ENCODE assay signal across 9 cellular contexts in genomic region chr9:89661391-89661949, GRCh38. TPM values are rescaled to one million over a fixed set of nuclear protein-coding genes. Genes with fewer than 3 reads are reported as not detected.
DNase-seq lines count a peak whose midpoint lies in the region; ATAC-seq, FAIRE-seq and TF ChIP-seq lines count a peak whose summit lies in the region.
"Had no signal": no experiment of that assay in that cellular context is flagged by ENCODE, and none has a peak within 500 bp of the region (broad histone marks: within the 10 kb centered on the region; RNA-seq: fewer than 3 reads in every experiment).

No MANE protein-coding gene starts in this region.

- H3K56ac ChIP-seq in H1 (replicated peaks; ENCODE audit: insufficient read length, low read depth, low read length), result no peak overlapping the region

- H3K14ac ChIP-seq in H1 (ENCODE audit: insufficient read length), result no peak overlapping the region

- peak overlapping the region; percentile 5; the same call in 1 of the 2 replicates for H2BK5ac ChIP-seq in H1 (ENCODE audit: low read depth, low read length)

- no peak overlapping the region for H3K4ac ChIP-seq in H1 (replicated peaks; ENCODE audit: insufficient read length, low read depth, low read length)

- DNase-seq in NCI-H2196 (lab: John Stamatoyannopoulos, UW; ENCODE audit: unreplicated experiment), result peak; percentile 25
- DNase-seq in NCI-H2196 treated with DMSO at 0.1 percent for 48 hours (lab: John Stamatoyannopoulos, UW; ENCODE audit: unreplicated experiment), result no peak
- no peak for DNase-seq in H1 (ENCODE audit: low read depth in 1 of 2, low spot score in 2 of 2)
- DNase-seq in midbrain (lab: John Stamatoyannopoulos, UW), result peak; percentile 31
- DNase-seq in thoracic aorta (ENCODE audit: low spot score), result no peak
- no peak for DNase-seq in H54 (ENCODE audit: insufficient read length, low spot score)

- H3K79me1 ChIP-seq in H1 (ENCODE audit: low read depth, low read length), result no peaks in the 10 kb centered on the region

- TF ChIP-seq POLR2A in H1 (IDR thresholded peaks at IDR 0.05; ENCODE audit: control extremely low read depth in 1 of 2, low read depth in 2 of 2, low read length in 2 of 2) (no peak), H54 (IDR thresholded peaks at IDR 0.05; ENCODE audit: low read depth, low read length) (no peak)

- POLR2A ChIA-PET in H1 (lab: Charles Lee; ENCODE audit: partially characterized antibody), result interaction anchor here (0.7 to 3.0 kb wide), 6 partner anchors 13 to 58 kb away, joined by 3 to 15 read pairs (median 6); partner anchors contain the start of gene GADD45G

- H4K20me1 ChIP-seq in H1 (replicated peaks in 1 of 2; ENCODE audit: control insufficient read depth in 1 of 2, insufficient read depth in 2 of 2, low read length in 2 of 2), result no peaks in the 10 kb centered on the region

- H3K23ac ChIP-seq in H1 (ENCODE audit: insufficient read length), result no peak overlapping the region

- FAIRE-seq in H1 (lab: Jason Lieb, UNC) (no peak), H54 (lab: Jason Lieb, UNC) (no peak)
- FAIRE-seq: A204.1 had no signal

- CTCF ChIA-PET in H1 (lab: Charles Lee; ENCODE audit: partially characterized antibody), result interaction anchor here (0.5 to 2.3 kb wide), 8 partner anchors 9 to 483 kb away, joined by 3 to 9 read pairs (median 3); no protein-coding TSS in a partner anchor

- H2AFZ ChIP-seq in H1 (ENCODE audit: low read length), result no peak overlapping the region

- no peak overlapping the region for H4K8ac ChIP-seq in H1 (ENCODE audit: extremely low read depth, insufficient read depth, low read length)

- H4K91ac ChIP-seq in H1 (replicated peaks; ENCODE audit: insufficient read length, low read length), result peak overlapping the region; percentile 17

- no peak overlapping the region for H2BK15ac ChIP-seq in H1 (ENCODE audit: low read length)

- H2AK5ac ChIP-seq in H1 (ENCODE audit: low read depth, low read length), result no peak overlapping the region

- H3K4me1 ChIP-seq in H1 (replicated peaks in 1 of 4; ENCODE audit: control insufficient read depth in 3 of 4, insufficient read depth in 4 of 4, low read length in 3 of 4), result peaks cover 8 to 25% (median 13%) of the 10 kb centered on the region in 4 experiments
- H3K4me1 ChIP-seq in thoracic aorta (ENCODE audit: control insufficient read depth in 1 of 2, low read depth in 2 of 2), result peaks cover 7 to 18% of the 10 kb centered on the region in 2 donors

- H3K27me3 ChIP-seq in H1 (replicated peaks in 1 of 4; ENCODE audit: control insufficient read depth in 3 of 4, extremely low read depth in 1 of 4, insufficient read depth in 3 of 4, low read length in 3 of 4), result peaks cover 0 to 9% (median 0%) of the 10 kb centered on the region in 4 experiments; a peak in 2 of 7 replicates
- H3K27me3 ChIP-seq in thoracic aorta (replicated peaks; ENCODE audit: insufficient read depth), result no peaks in the 10 kb centered on the region

- ATAC-seq in thoracic aorta (ENCODE audit: insufficient number of reproducible peaks, low FRiP score, low read depth) (no peak), HG03520 (IDR thresholded peaks at IDR 0.05; ENCODE audit: unreplicated experiment) (no peak), GM21576 (IDR thresholded peaks at IDR 0.05; ENCODE audit: unreplicated experiment) (no peak)

- no peak overlapping the region for H3K9ac ChIP-seq in H1 (replicated peaks in 1 of 4; ENCODE audit: extremely low read depth in 1 of 4, low read depth in 3 of 4, low read length in 3 of 4)

- H4K5ac ChIP-seq in H1 (ENCODE audit: insufficient read length, low read depth, low read length), result no peak overlapping the region

- peak overlapping the region; percentile 52; the same call in 1 of the 2 replicates for H3K18ac ChIP-seq in H1 (ENCODE audit: extremely low read depth, low read length)

- H3K36me3 ChIP-seq in H1 (ENCODE audit: control insufficient read depth in 2 of 4, insufficient read depth in 4 of 4, low read length in 3 of 4) (no peaks in the 10 kb centered on the region), thoracic aorta (no peaks in the 10 kb centered on the region)

- no peak for TF ChIP-seq RAD21 in H1 (IDR thresholded peaks at IDR 0.05 in 1 of 2, conservative IDR thresholded peaks at IDR 0.05 in 1 of 2; ENCODE audit: low read depth in 2 of 2, low read length in 2 of 2)

- no peak overlapping the region for H3K27ac ChIP-seq in H1 (ENCODE audit: low read depth, low read length)
- H3K27ac ChIP-seq in thoracic aorta, result no peak overlapping the region

- no peak overlapping the region for H2BK120ac ChIP-seq in H1 (replicated peaks; ENCODE audit: low read depth, low read length)

- H3K23me2 ChIP-seq in H1 (ENCODE audit: low read depth, low read length), result no peaks in the 10 kb centered on the region

- H3K4me2 ChIP-seq in H1 (ENCODE audit: insufficient read depth in 1 of 2, low read depth in 2 of 2, low read length in 2 of 2), result peak overlapping the region in 1 of 2 experiments; percentile 4; a peak in 1 of 4 replicates

- no peak for TF ChIP-seq CTCF in H1 (IDR thresholded peaks at IDR 0.05; ENCODE audit: control extremely low read depth in 1 of 3, insufficient read depth in 1 of 3, low read depth in 1 of 3, low read length in 3 of 3)
- no peak for TF ChIP-seq CTCF in thoracic aorta (IDR thresholded peaks at IDR 0.05)

- no peaks in the 10 kb centered on the region for H3K9me3 ChIP-seq in H1 (ENCODE audit: insufficient read depth in 2 of 2, low read depth in 1 of 2, low read length in 1 of 2)
- H3K9me3 ChIP-seq in thoracic aorta, result no peaks in the 10 kb centered on the region

- peak overlapping the region; percentile 46; the same call in 1 of the 2 replicates for H2BK12ac ChIP-seq in H1 (ENCODE audit: low read depth, low read length)

- 88% methylated on average over 13 of the region's 13 CpGs; no CpG with 5 or more reads in 1 of the 2 experiments for whole genome bisulfite sequencing in H1 (ENCODE audit: extremely low coverage in 1 of 2, insufficient coverage in 1 of 2, insufficient read length in 1 of 2, insufficient replicate concordance in 2 of 2, low coverage in 1 of 2, low lambda C conversion rate in 2 of 2, missing lambda C conversion rate in 1 of 2), 2 experiments

- H3K79me2 ChIP-seq in H1 (ENCODE audit: control insufficient read depth in 1 of 2, insufficient read depth in 2 of 2, low read length in 2 of 2), result no peaks in the 10 kb centered on the region

- TF ChIP-seq EP300 in H1 (IDR thresholded peaks at IDR 0.05; ENCODE audit: borderline replicate concordance in 1 of 2, low read depth in 2 of 2, low read length in 2 of 2), result no peak

- peak overlapping the region; percentile 8; the same call in 1 of the 2 replicates for H2BK20ac ChIP-seq in H1 (ENCODE audit: low read length)

- H3K4me3 ChIP-seq in H1 (ENCODE audit: extremely low read depth in 1 of 4, insufficient read depth in 2 of 4, low read depth in 3 of 4, low read length in 4 of 4) (no peak overlapping the region), thoracic aorta (peak overlapping the region; percentile 81)

TF ChIP-seq in H1, 55 proteins besides CTCF, POLR2A, EP300 and RAD21 (continues in another document):
- TF ChIP-seq JUND (IDR thresholded peaks at IDR 0.05; ENCODE audit: low read length), result no peak
- TF ChIP-seq GTF2F1 (IDR thresholded peaks at IDR 0.05; ENCODE audit: borderline replicate concordance, low read depth, low read length), result no peak
- no peak for TF ChIP-seq USF2 (IDR thresholded peaks at IDR 0.05; ENCODE audit: low read length)
- TF ChIP-seq SIN3A (conservative IDR thresholded peaks at IDR 0.05 in 1 of 2, IDR thresholded peaks at IDR 0.05 in 1 of 2; ENCODE audit: low read depth in 1 of 2, low read length in 2 of 2), result no peak
- TF ChIP-seq TBP (IDR thresholded peaks at IDR 0.05; ENCODE audit: low read depth, low read length), result no peak
- TF ChIP-seq KDM5A (IDR thresholded peaks at IDR 0.05; ENCODE audit: low read length), result no peak
- TF ChIP-seq TAF7 (optimal IDR thresholded peaks at IDR 0.05; ENCODE audit: borderline replicate concordance, low read depth, low read length), result no peak
- no peak for TF ChIP-seq CHD2 (IDR thresholded peaks at IDR 0.05; ENCODE audit: low read length)
- TF ChIP-seq TAF1 (IDR thresholded peaks at IDR 0.05; ENCODE audit: low read depth, low read length), result no peak
- TF ChIP-seq RXRA (IDR thresholded peaks at IDR 0.05; ENCODE audit: insufficient read depth, low read depth, low read length), result no peak
- no peak for TF ChIP-seq MAFK (IDR thresholded peaks at IDR 0.05; ENCODE audit: low read depth, low read length)
- TF ChIP-seq EZH2 (IDR thresholded peaks at IDR 0.05; ENCODE audit: low read depth, low read length, severe bottlenecking), result no peak
- no peak for TF ChIP-seq ASH2L (IDR thresholded peaks at IDR 0.05; ENCODE audit: low read length)
- TF ChIP-seq FOSL1 (IDR thresholded peaks at IDR 0.05; ENCODE audit: insufficient read depth, low read depth, low read length), result no peak
- TF ChIP-seq ATF2 (IDR thresholded peaks at IDR 0.05; ENCODE audit: low read length), result no peak

RNA-seq across cellular contexts. Expression of gene GADD45G, which starts 56.7 kb away (rescaled TPM):
- 7.0 and 9.2 TPM in 2 replicates for total RNA-seq in H1 (2021; fragmentation: NEBNext Ultra II Directional; extraction: Animal tissue kit (Norgen Biotek cat#: 25700))
- 11.4 and 20.7 TPM in 2 replicates for polyA plus RNA-seq in H1 (2011; rRNA removed)
- polyA plus RNA-seq in H1 (2011; cell fraction: cytosol; rRNA removed), result 9.8 TPM
- polyA plus RNA-seq in H1 (2011; cell fraction: nucleus; rRNA removed), result 16.9 TPM
- polyA plus RNA-seq in H1 (2012, experiment 1 of 2), result 5.2 to 17.2 TPM (median 11.3 TPM) in 4 replicates
- 4.4 TPM for polyA plus RNA-seq in H1 (2012, experiment 2 of 2)
- polyA plus RNA-seq in H1 (2013, experiment 1 of 2), result 7.4 TPM
- polyA plus RNA-seq in H1 (2013, experiment 2 of 2), result 5.6 TPM
- 1.5 and 2.4 TPM in 2 replicates for polyA minus RNA-seq in H1 (2011; rRNA and poly(A)+ RNA removed)
- 3.4 TPM for polyA minus RNA-seq in H1 (2011; cell fraction: cytosol; rRNA and poly(A)+ RNA removed)
- polyA minus RNA-seq in H1 (2011; cell fraction: nucleus; rRNA and poly(A)+ RNA removed), result 9.3 TPM
- 10 to 100 TPM in 1 of 2 donors, 1 to 10 TPM in 1; 5.8 to 19.3 TPM for total RNA-seq in thoracic aorta

Comparison
In these comparisons a context has a peak if more than half of its experiments do, and no peak if none do; other contexts are left out.
1. DNase-seq: peak in NCI-H2196 (single experiment) and midbrain (single experiment); none in NCI-H2196 treated with DMSO at 0.1 percent for 48 hours (single experiment), H1 (0 of 2), thoracic aorta (single experiment) and H54 (single experiment).